Comparison of ENCODE assay signal across 26 cellular contexts in genomic region chr13:71492346-71492871, GRCh38.
A peak's percentile ranks its signal among the peaks of the same experiment; 100 is the strongest.
DNase-seq lines count a peak whose midpoint lies in the region; ATAC-seq, FAIRE-seq and TF ChIP-seq lines count a peak whose summit lies in the region.
"Had no signal": no experiment of that assay in that cellular context is flagged by ENCODE, and none has a peak within 500 bp of the region (broad histone marks: within the 10 kb centered on the region; RNA-seq: fewer than 3 reads in every experiment).

No MANE protein-coding gene starts in this region.

- no TSS peak for BruUV-seq in HepG2 (replicated peaks; lab: Mats Ljungman, UMichigan)

- ATAC-seq in HepG2 (no peak), right lobe of liver (no peak), left colon (peak; percentile 23), GM19023 (IDR thresholded peaks at IDR 0.05; ENCODE audit: unreplicated experiment) (no peak)

- FAIRE-seq in HepG2 (lab: Jason Lieb, UNC): no peak
- FAIRE-seq in endometrium (lab: Jason Lieb, UNC): peak; percentile 85
- FAIRE-seq: A204.1, D721Med, GM12891, GM18507, H54 had no signal

- in situ Hi-C loops in HepG2 (cut with HindIII; ENCODE audit: extremely low pct_ligation_motif_present, low pct_unique_long_range_greater_than_20kb): no loop called here

- H3K79me2 ChIP-seq in HepG2 (ENCODE audit: insufficient read depth, low read length): no peaks in the 10 kb centered on the region

- H3K36me3 ChIP-seq in HepG2 (replicated peaks in 1 of 2; ENCODE audit: control insufficient read depth in 1 of 2, insufficient read depth in 2 of 2, low read length in 2 of 2) (no peaks in the 10 kb centered on the region), right lobe of liver (no peaks in the 10 kb centered on the region)
- H3K36me3 ChIP-seq: BE2C; BLaER1 treated with 17β-estradiol and CSF1 and Interleukin-3, amounts not matched to agents 10 nM and 100 nM; HAP-1 had no signal

- H3K27ac ChIP-seq in HepG2 (ENCODE audit: extremely low read length, insufficient read depth, low read length): no peak overlapping the region
- no peak overlapping the region for H3K27ac ChIP-seq in right lobe of liver
- H3K27ac ChIP-seq: 22Rv1; BLaER1 treated with 17β-estradiol and CSF1 and Interleukin-3, amounts not matched to agents 10 nM and 100 nM had no signal

- DNase-seq in HepG2 (ENCODE audit: low spot score) (no peak), right lobe of liver (no peak), left colon (no peak), nephron progenitor cell (no peak), DMS 273 (lab: John Stamatoyannopoulos, UW; ENCODE audit: unreplicated experiment) (no peak)
- no peak for DNase-seq in activated CD4-positive, alpha-beta memory T cell treated with anti-CD3 and anti-CD28 coated beads, Interleukin-2, amount 10 ng/mL, durations not matched to agents 7 days and 5 days
- DNase-seq: ACHN; AML-193; BE2C; CD4-positive, alpha-beta T cell; CD8-positive, alpha-beta memory T cell; DMS53; DMS79 treated with DMSO at 0.1 percent for 48 hours; GF-D8; GOT3 had no signal

- no peak for TF ChIP-seq POLR2A in HepG2 (IDR thresholded peaks at IDR 0.05; ENCODE audit: insufficient read depth in 1 of 2, low read depth in 2 of 2, low read length in 2 of 2)
- no peak for TF ChIP-seq POLR2A in right lobe of liver (IDR thresholded peaks at IDR 0.05)

- H4K20me1 ChIP-seq in HepG2 (ENCODE audit: insufficient read depth, low read length): no peaks in the 10 kb centered on the region; the same call in 1 of the 2 replicates
- H4K20me1 ChIP-seq: BLaER1 treated with 17β-estradiol and CSF1 and Interleukin-3, amounts not matched to agents 10 nM and 100 nM had no signal

- POLR2A ChIA-PET in HepG2 (lab: Yijun Ruan, JAX): no interaction called here
- POLR2A ChIA-PET in activated CD4-positive, alpha-beta memory T cell treated with anti-CD3 and anti-CD28 coated beads, Interleukin-2, amount 10 ng/mL, durations not matched to agents 7 days and 5 days (lab: Charles Lee): no interaction called here

- peak overlapping the region; percentile 96 for H3K27ac Mint-ChIP-seq in nephron progenitor cell
- H3K27ac Mint-ChIP-seq in activated CD4-positive, alpha-beta memory T cell treated with anti-CD3 and anti-CD28 coated beads, Interleukin-2, amount 10 ng/mL, durations not matched to agents 7 days and 5 days: no peak overlapping the region
- H3K27ac Mint-ChIP-seq: CD14-positive monocyte; CD4-positive, alpha-beta T cell; CD8-positive, alpha-beta memory T cell had no signal

- H3K27me3 ChIP-seq in HepG2 (ENCODE audit: control insufficient read depth in 1 of 2, insufficient read depth in 2 of 2, low read length in 2 of 2) (no peaks in the 10 kb centered on the region), right lobe of liver (no peaks in the 10 kb centered on the region)
- H3K27me3 ChIP-seq: BE2C; BLaER1 treated with 17β-estradiol and CSF1 and Interleukin-3, amounts not matched to agents 10 nM and 100 nM had no signal

- H3K4me1 Mint-ChIP-seq in nephron progenitor cell: peaks cover 29% of the 10 kb centered on the region
- no peaks in the 10 kb centered on the region for H3K4me1 Mint-ChIP-seq in activated CD4-positive, alpha-beta memory T cell treated with anti-CD3 and anti-CD28 coated beads, Interleukin-2, amount 10 ng/mL, durations not matched to agents 7 days and 5 days
- H3K4me1 Mint-ChIP-seq: CD8-positive, alpha-beta memory T cell had no signal

- H3K9me3 ChIP-seq in HepG2 (ENCODE audit: low read length) (no peaks in the 10 kb centered on the region), right lobe of liver (no peaks in the 10 kb centered on the region)
- H3K9me3 ChIP-seq: BE2C; BLaER1 treated with 17β-estradiol and CSF1 and Interleukin-3, amounts not matched to agents 10 nM and 100 nM; HAP-1 had no signal

- H3K4me2 ChIP-seq in HepG2 (ENCODE audit: low read depth, low read length): no peak overlapping the region
- H3K4me2 ChIP-seq: BLaER1 treated with 17β-estradiol and CSF1 and Interleukin-3, amounts not matched to agents 10 nM and 100 nM had no signal

- CTCF ChIA-PET in HepG2 (lab: Yijun Ruan, JAX; ENCODE audit: low intra/inter-chr PET ratio, low total read pairs): no interaction called here
- CTCF ChIA-PET in activated CD4-positive, alpha-beta memory T cell treated with anti-CD3 and anti-CD28 coated beads, Interleukin-2, amount 10 ng/mL, durations not matched to agents 7 days and 5 days (lab: Charles Lee): no interaction called here

- H3K9ac ChIP-seq in HepG2 (ENCODE audit: insufficient read depth, low read depth, low read length): no peak overlapping the region
- H3K9ac ChIP-seq: BLaER1 treated with 17β-estradiol and CSF1 and Interleukin-3, amounts not matched to agents 10 nM and 100 nM had no signal

- H3K36me3 Mint-ChIP-seq in nephron progenitor cell (ENCODE audit: low read depth): peaks cover 72% of the 10 kb centered on the region
- no peaks in the 10 kb centered on the region for H3K36me3 Mint-ChIP-seq in activated CD4-positive, alpha-beta memory T cell treated with anti-CD3 and anti-CD28 coated beads, Interleukin-2, amount 10 ng/mL, durations not matched to agents 7 days and 5 days (ENCODE audit: low read depth)
- H3K36me3 Mint-ChIP-seq: CD8-positive, alpha-beta memory T cell had no signal

- H3K9me3 Mint-ChIP-seq in nephron progenitor cell: peaks cover 19% of the 10 kb centered on the region
- no peaks in the 10 kb centered on the region for H3K9me3 Mint-ChIP-seq in activated CD4-positive, alpha-beta memory T cell treated with anti-CD3 and anti-CD28 coated beads, Interleukin-2, amount 10 ng/mL, durations not matched to agents 7 days and 5 days
- H3K9me3 Mint-ChIP-seq: CD4-positive, alpha-beta T cell had no signal

- no peaks in the 10 kb centered on the region for H3K4me1 ChIP-seq in HepG2 (ENCODE audit: insufficient read depth, low read length)
- no peaks in the 10 kb centered on the region for H3K4me1 ChIP-seq in right lobe of liver
- H3K4me1 ChIP-seq: HAP-1 had no signal

- no peak for TF ChIP-seq CTCF in HepG2 (CRISPR knock-in tag; IDR thresholded peaks at IDR 0.05)
- TF ChIP-seq CTCF in right lobe of liver (IDR thresholded peaks at IDR 0.05): no peak
- TF ChIP-seq CTCF in nephron progenitor cell (IDR thresholded peaks at IDR 0.05): no peak

- H3K4me3 Mint-ChIP-seq in nephron progenitor cell: no peak overlapping the region
- H3K4me3 Mint-ChIP-seq in activated CD4-positive, alpha-beta memory T cell treated with anti-CD3 and anti-CD28 coated beads, Interleukin-2, amount 10 ng/mL, durations not matched to agents 7 days and 5 days: no peak overlapping the region
- H3K4me3 Mint-ChIP-seq: CD14-positive monocyte; CD4-positive, alpha-beta T cell; CD8-positive, alpha-beta memory T cell had no signal

- no peak overlapping the region for H2AFZ ChIP-seq in HepG2 (ENCODE audit: low read length)

- no peaks in the 10 kb centered on the region for H3K27me3 Mint-ChIP-seq in nephron progenitor cell (ENCODE audit: low read depth, poor library complexity)
- H3K27me3 Mint-ChIP-seq in activated CD4-positive, alpha-beta memory T cell treated with anti-CD3 and anti-CD28 coated beads, Interleukin-2, amount 10 ng/mL, durations not matched to agents 7 days and 5 days: no peaks in the 10 kb centered on the region
- H3K27me3 Mint-ChIP-seq: CD4-positive, alpha-beta T cell; CD8-positive, alpha-beta memory T cell had no signal

- TF ChIP-seq EP300 in HepG2 (IDR thresholded peaks at IDR 0.05; ENCODE audit: low read depth in 2 of 2, low read length in 2 of 2) (no peak), HepG2 (CRISPR knock-in tag; IDR thresholded peaks at IDR 0.05; ENCODE audit: borderline replicate concordance) (no peak)

- no peak overlapping the region for H3K4me3 ChIP-seq in HepG2 (replicated peaks in 1 of 3; ENCODE audit: insufficient read depth in 1 of 3, low read depth in 2 of 3, low read length in 3 of 3)
- no peak overlapping the region for H3K4me3 ChIP-seq in right lobe of liver
- H3K4me3 ChIP-seq: BLaER1 treated with 17β-estradiol and CSF1 and Interleukin-3, amounts not matched to agents 10 nM and 100 nM; HAP-1 had no signal

- intact Hi-C loops in HepG2 (cut with micrococcal nuclease; ENCODE audit: unreplicated experiment) (no loop called here), right lobe of liver (cut with DNase I) (no loop called here), left colon (cut with DNase I, micrococcal nuclease) (no loop called here)

- no peak for TF ChIP-seq RAD21 in HepG2 (CRISPR knock-in tag; IDR thresholded peaks at IDR 0.05)

TF ChIP-seq in HepG2, 621 proteins besides CTCF, POLR2A, EP300 and RAD21 (continues in another document):
- TF ChIP-seq PBX3 (CRISPR knock-in tag; IDR thresholded peaks at IDR 0.05; ENCODE audit: borderline replicate concordance): no peak
- no peak for TF ChIP-seq NFYC (CRISPR knock-in tag; IDR thresholded peaks at IDR 0.05)
- no peak for TF ChIP-seq NFATC3 (CRISPR knock-in tag; IDR thresholded peaks at IDR 0.05)
- peak; percentile 63 to 79 for TF ChIP-seq MAFK (conservative IDR thresholded peaks at IDR 0.05 in 1 of 2, IDR thresholded peaks at IDR 0.05 in 1 of 2; ENCODE audit: low read length in 2 of 2)
- TF ChIP-seq RNF219 (CRISPR knock-in tag; IDR thresholded peaks at IDR 0.05): no peak
